In genomic region chr12:1204581-1205121, GRCh38 we compare ENCODE assay signal across 8 cellular contexts.
DNase-seq lines count a peak whose midpoint lies in the region; ATAC-seq and TF ChIP-seq lines count a peak whose summit lies in the region.

No MANE protein-coding gene starts in this region.

- peak overlapping the region; percentile 51 to 52 for H3K9ac ChIP-seq in mucosa of rectum (ENCODE audit: low read depth in 1 of 2, low read length in 2 of 2)

- in situ Hi-C loops in ACHN (cut with HindIII; ENCODE audit: low pct_ligation_motif_present, low pct_unique_long_range_greater_than_20kb, low sequenced_read_pairs), result no loop called here
- in situ Hi-C loops in astrocyte of the cerebellum (cut with HindIII; ENCODE audit: low sequenced_read_pairs), result no loop called here

- peak; percentile 46 for DNase-seq in ACHN
- no peak for DNase-seq in astrocyte of the cerebellum (ENCODE audit: low read depth)
- DNase-seq in KG1 (lab: John Stamatoyannopoulos, UW), result no peak
- DNase-seq in NCI-H2196 (lab: John Stamatoyannopoulos, UW; ENCODE audit: unreplicated experiment), result no peak

- no peaks in the 10 kb centered on the region for H3K36me3 ChIP-seq in mucosa of rectum (ENCODE audit: control insufficient read depth in 2 of 2, insufficient read depth in 2 of 2, low read length in 2 of 2)

- H3K4me1 ChIP-seq in mucosa of rectum (ENCODE audit: control insufficient read depth in 2 of 2, insufficient read depth in 2 of 2, low read length in 2 of 2), result no peaks in the 10 kb centered on the region

- H3K27me3 ChIP-seq in mucosa of rectum (ENCODE audit: control insufficient read depth in 2 of 2, insufficient read depth in 2 of 2, low read length in 2 of 2), result no peaks in the 10 kb centered on the region

- peak overlapping the region; percentile 45 to 70 for H3K27ac ChIP-seq in mucosa of rectum (ENCODE audit: low read depth in 2 of 2, low read length in 2 of 2)

- H3K9me3 ChIP-seq in mucosa of rectum (ENCODE audit: control insufficient read depth in 2 of 2, low read length in 2 of 2), result no peaks in the 10 kb centered on the region

- H3K4me3 ChIP-seq in astrocyte of the cerebellum (ENCODE audit: low read depth, low read length) (peak overlapping the region; percentile 29), mucosa of rectum (ENCODE audit: low read length in 2 of 2) (peak overlapping the region; percentile 49 to 75)

- no peak for TF ChIP-seq CTCF in astrocyte of the cerebellum (IDR thresholded peaks at IDR 0.05; ENCODE audit: low read depth, low read length, missing control alignments)

- ATAC-seq in GM18870 (IDR thresholded peaks at IDR 0.05; ENCODE audit: unreplicated experiment) (peak; percentile 72), HG03280 (IDR thresholded peaks at IDR 0.05; ENCODE audit: unreplicated experiment) (peak; percentile 90), HG02763 (IDR thresholded peaks at IDR 0.05; ENCODE audit: unreplicated experiment) (no peak)
